ENCODE assay signal across 24 cellular contexts in the genomic region with DNA sequence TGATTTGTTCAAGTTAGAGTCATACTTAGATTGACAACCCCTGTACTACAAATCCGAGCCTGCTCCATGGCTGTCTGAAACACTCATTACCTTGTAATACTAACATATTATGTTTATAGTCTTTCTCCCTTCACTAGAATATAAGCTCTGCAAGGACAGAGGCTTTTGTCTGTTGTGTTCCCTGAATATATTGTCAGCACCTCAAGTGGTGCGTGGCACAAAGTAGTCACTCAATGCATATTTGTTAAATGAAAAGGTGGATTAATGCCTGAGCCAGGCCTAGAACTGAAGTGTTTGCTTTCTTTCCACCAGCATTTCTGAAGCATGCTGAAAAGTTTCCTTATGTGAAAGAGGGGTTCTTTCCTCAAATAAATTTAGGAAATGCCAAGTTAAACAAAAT. TPM values are rescaled to one million over a fixed set of nuclear protein-coding genes. Genes with fewer than 3 reads are reported as not detected.
DNase-seq lines count a peak whose midpoint lies in the region; ATAC-seq and TF ChIP-seq lines count a peak whose summit lies in the region.
"Had no signal": no experiment of that assay in that cellular context is flagged by ENCODE, and none has a peak within 500 bp of the region (broad histone marks: within the 10 kb centered on the region; RNA-seq: fewer than 3 reads in every experiment).

No MANE protein-coding gene starts in this region.

- TF ChIP-seq CTCF in lower lobe of right lung (IDR thresholded peaks at IDR 0.05): no peak

- no peaks in the 10 kb centered on the region for H3K9me3 ChIP-seq in HAP-1
- no peaks in the 10 kb centered on the region for H3K9me3 ChIP-seq in lower lobe of right lung
- H3K9me3 ChIP-seq: transverse colon had no signal

- H3K4me3 ChIP-seq in HAP-1: no peak overlapping the region
- H3K4me3 ChIP-seq in lower lobe of right lung: no peak overlapping the region
- H3K4me3 ChIP-seq: transverse colon had no signal

- H3K27ac Mint-ChIP-seq in activated T-helper 17 cell treated with anti-CD3 and anti-CD28 coated beads, Interleukin-2, amount 50 U/mL, for 72 hours: peak overlapping the region; percentile 74
- H3K27ac Mint-ChIP-seq: activated naive CD8-positive, alpha-beta T cell; activated T-cell treated with anti-CD3 and anti-CD28 coated beads, Interleukin-2, amount 50 U/mL, for 72 hours; brain had no signal

- no peaks in the 10 kb centered on the region for H3K27me3 Mint-ChIP-seq in activated T-helper 17 cell treated with anti-CD3 and anti-CD28 coated beads, Interleukin-2, amount 50 U/mL, for 72 hours
- H3K27me3 Mint-ChIP-seq: activated naive CD8-positive, alpha-beta T cell; CD4-positive, CD25-positive, alpha-beta regulatory T cell; effector memory CD8-positive, alpha-beta T cell; natural killer cell treated with Interleukin-12 subunit alpha and Interleukin-12 subunit beta and Interleukin-15 and Interleukin-18, amount 100 ng/mL, for 72 hours had no signal

- intact Hi-C loops in lower lobe of right lung (cut with DNase I): no loop called here

- no peaks in the 10 kb centered on the region for H3K36me3 ChIP-seq in HAP-1 (replicated peaks)
- no peaks in the 10 kb centered on the region for H3K36me3 ChIP-seq in lower lobe of right lung
- H3K36me3 ChIP-seq: transverse colon had no signal

- peaks cover 65% of the 10 kb centered on the region for H3K36me3 Mint-ChIP-seq in activated T-helper 17 cell treated with anti-CD3 and anti-CD28 coated beads, Interleukin-2, amount 50 U/mL, for 72 hours (ENCODE audit: low read depth)
- H3K36me3 Mint-ChIP-seq: brain; CD4-positive, CD25-positive, alpha-beta regulatory T cell had no signal

- peaks cover 20% of the 10 kb centered on the region for H3K4me1 Mint-ChIP-seq in activated T-helper 17 cell treated with anti-CD3 and anti-CD28 coated beads, Interleukin-2, amount 50 U/mL, for 72 hours
- H3K4me1 Mint-ChIP-seq: brain had no signal

- in situ Hi-C loops in HAP-1 (cut with MboI; ENCODE audit: low sequenced_read_pairs): no loop called here

- H3K4me1 ChIP-seq in HAP-1 (peaks cover 13% of the 10 kb centered on the region), lower lobe of right lung (peaks cover 41% of the 10 kb centered on the region)

- H3K4me3 Mint-ChIP-seq in activated T-helper 17 cell treated with anti-CD3 and anti-CD28 coated beads, Interleukin-2, amount 50 U/mL, for 72 hours: no peak overlapping the region
- H3K4me3 Mint-ChIP-seq: activated naive CD8-positive, alpha-beta T cell; brain; CD4-positive, CD25-positive, alpha-beta regulatory T cell; effector memory CD8-positive, alpha-beta T cell had no signal

- peak overlapping the region; percentile 20 for H3K27ac ChIP-seq in lower lobe of right lung

- peak; percentile 80 for DNase-seq in DMS53 (lab: John Stamatoyannopoulos, UW)
- DNase-seq in HAP-1 (ENCODE audit: low spot score in 2 of 2): peak; percentile 32 to 67
- DNase-seq in lower lobe of right lung: no peak
- no peak for DNase-seq in stimulated activated naive CD8-positive, alpha-beta T cell treated with anti-CD3 and anti-CD28 coated beads, Interleukin-15, Interleukin-2, amounts not matched to agents 100 U/mL and 50 U/mL, for 24 hours
- DNase-seq in activated T-cell treated with anti-CD3 and anti-CD28 coated beads, Interleukin-2, amount 50 U/mL, for 1 hour: no peak
- no peak for DNase-seq in HT-29 (ENCODE audit: low spot score)
- no peak for DNase-seq in NCI-H2171 treated with DMSO at 0.1 percent for 48 hours (lab: John Stamatoyannopoulos, UW)
- DNase-seq: activated CD8-positive, alpha-beta memory T cell treated with anti-CD3 and anti-CD28 coated beads for 24 hours; activated T-cell treated with anti-CD3 and anti-CD28 coated beads, Interleukin-2, amount 50 U/mL, for 72 hours; CD4-positive, CD25-positive, alpha-beta regulatory T cell; effector memory CD8-positive, alpha-beta T cell; KBM-7; left colon; NCI-H1930; posterior cingulate gyrus; stimulated activated CD4-positive, alpha-beta T cell treated with anti-CD3 and anti-CD28 coated beads, Interleukin-2, amount 100 ng/mL, for 48 hours; stimulated activated naive CD4-positive, alpha-beta T cell treated with Interleukin-2 at 50 U/mL for 16 hours; T1000; transverse colon had no signal

- no peak for ATAC-seq in activated T-helper 17 cell treated with anti-CD3 and anti-CD28 coated beads, Interleukin-2, amount 50 U/mL, for 72 hours (replicated peaks)
- ATAC-seq in lower lobe of right lung: peak in 1 of 2 donors; percentile 39
- ATAC-seq in stimulated activated naive CD8-positive, alpha-beta T cell treated with anti-CD3 and anti-CD28 coated beads, Interleukin-15, Interleukin-2, amounts not matched to agents 100 U/mL and 50 U/mL, for 24 hours: no peak
- ATAC-seq: activated CD4-positive, CD25-positive, alpha-beta regulatory T cell treated with anti-CD3 and anti-CD28 coated beads, Interleukin-2, amount 50 U/mL, for 24 hours; effector memory CD8-positive, alpha-beta T cell had no signal

- H3K27me3 ChIP-seq in HAP-1 (ENCODE audit: low read depth): no peaks in the 10 kb centered on the region
- no peaks in the 10 kb centered on the region for H3K27me3 ChIP-seq in lower lobe of right lung (ENCODE audit: low read depth)
- H3K27me3 ChIP-seq: transverse colon had no signal

- no peaks in the 10 kb centered on the region for H3K9me3 Mint-ChIP-seq in activated T-helper 17 cell treated with anti-CD3 and anti-CD28 coated beads, Interleukin-2, amount 50 U/mL, for 72 hours
- H3K9me3 Mint-ChIP-seq: activated T-cell treated with anti-CD3 and anti-CD28 coated beads, Interleukin-2, amount 50 U/mL, for 72 hours; brain; effector memory CD8-positive, alpha-beta T cell; natural killer cell treated with Interleukin-12 subunit alpha and Interleukin-12 subunit beta and Interleukin-15 and Interleukin-18, amount 100 ng/mL, for 72 hours had no signal

RNA-seq across cellular contexts. Expression of a gene that starts 36.3 kb away (rescaled TPM):
- 100 to 1,000 TPM; 159 to 172 TPM for total RNA-seq in activated T-helper 17 cell treated with anti-CD3 and anti-CD28 coated beads, Interleukin-2, amount 50 U/mL, for 72 hours
- total RNA-seq in lower lobe of right lung: 57.5 TPM
- 15.4 and 21.7 TPM in 2 replicates for total RNA-seq in HT-29 (2014; rRNA removed; shearing (Covaris generic))

Comparison
In these comparisons a context has a peak if more than half of its experiments do, and no peak if none do; other contexts are left out.
1. DNase-seq: peak in DMS53 (single experiment) and HAP-1 (2 of 2); none in lower lobe of right lung (single experiment), stimulated activated naive CD8-positive, alpha-beta T cell treated with anti-CD3 and anti-CD28 coated beads, Interleukin-15, Interleukin-2, amounts not matched to agents 100 U/mL and 50 U/mL, for 24 hours (single experiment), activated T-cell treated with anti-CD3 and anti-CD28 coated beads, Interleukin-2, amount 50 U/mL, for 1 hour (single experiment), HT-29 (single experiment) and NCI-H2171 treated with DMSO at 0.1 percent for 48 hours (single experiment).